9 cellular contexts compared by ENCODE assay signal in genomic region chr1:109392788-109393580, GRCh38. TPM values are rescaled to one million over a fixed set of nuclear protein-coding genes. Genes with fewer than 3 reads are reported as not detected.
DNase-seq lines count a peak whose midpoint lies in the region; ATAC-seq and TF ChIP-seq lines count a peak whose summit lies in the region.
"Had no signal": no experiment of that assay in that cellular context is flagged by ENCODE, and none has a peak within 500 bp of the region (broad histone marks: within the 10 kb centered on the region; RNA-seq: fewer than 3 reads in every experiment).

No MANE protein-coding gene starts in this region.

- H3K27ac ChIP-seq in hepatocyte (peak overlapping the region; percentile 87), skin epidermis (peak overlapping the region in 19 of 21 experiments; percentile 0 to 77 (median 59)), WERI-Rb-1 (no peak overlapping the region)

- H3K9me3 Mint-ChIP-seq in activated CD4-positive, alpha-beta T cell treated with anti-CD3 and anti-CD28 coated beads, Interleukin-2, amount 10 ng/mL, durations not matched to agents 24 days and 14 days = no peaks in the 10 kb centered on the region

- 20% methylated on average over 10 of the region's 10 CpGs for WGBS in hepatocyte (ENCODE audit: low lambda C conversion rate, missing lambda C conversion rate)

- peaks cover 4% of the 10 kb centered on the region for H3K36me3 Mint-ChIP-seq in activated CD4-positive, alpha-beta T cell treated with anti-CD3 and anti-CD28 coated beads, Interleukin-2, amount 10 ng/mL, durations not matched to agents 24 days and 14 days (ENCODE audit: low read depth)

- no peak overlapping the region for H3K4me3 Mint-ChIP-seq in activated CD4-positive, alpha-beta T cell treated with anti-CD3 and anti-CD28 coated beads, Interleukin-2, amount 10 ng/mL, durations not matched to agents 24 days and 14 days

- H3K4me2 ChIP-seq in hepatocyte = peak overlapping the region; percentile 68

- H3K27me3 Mint-ChIP-seq in activated CD4-positive, alpha-beta T cell treated with anti-CD3 and anti-CD28 coated beads, Interleukin-2, amount 10 ng/mL, durations not matched to agents 24 days and 14 days = peaks cover 64% of the 10 kb centered on the region

- ATAC-seq in GM19455 (IDR thresholded peaks at IDR 0.05; ENCODE audit: unreplicated experiment) = no peak
- ATAC-seq in GM21381 (IDR thresholded peaks at IDR 0.05; ENCODE audit: unreplicated experiment) = no peak
- ATAC-seq: HCT116 had no signal

- DNase-seq in H4 (ENCODE audit: low spot score) (peak; percentile 41), amygdala (lab: John Stamatoyannopoulos, UW) (peak in 39 of 56 donors; percentile 27 to 81 (median 62)), hepatocyte (ENCODE audit: low spot score) (peak; percentile 74), WERI-Rb-1 (no peak)
- no peak for DNase-seq in activated CD4-positive, alpha-beta T cell treated with anti-CD3 and anti-CD28 coated beads, Interleukin-2, amount 10 ng/mL, durations not matched to agents 24 days and 14 days

- H3K9me3 ChIP-seq in hepatocyte (ENCODE audit: low read depth) (no peaks in the 10 kb centered on the region), WERI-Rb-1 (ENCODE audit: severe bottlenecking) (no peaks in the 10 kb centered on the region)

- no peaks in the 10 kb centered on the region for H3K36me3 ChIP-seq in hepatocyte (replicated peaks; ENCODE audit: insufficient read depth, low read depth)
- peaks cover 4% of the 10 kb centered on the region; the same call in 1 of the 2 replicates for H3K36me3 ChIP-seq in WERI-Rb-1

- intact Hi-C loops in activated CD4-positive, alpha-beta T cell treated with anti-CD3 and anti-CD28 coated beads, Interleukin-2, amount 10 ng/mL, durations not matched to agents 24 days and 14 days (cut with micrococcal nuclease) = no loop called here

- H4K20me1 ChIP-seq in hepatocyte (ENCODE audit: insufficient read depth, poor library complexity, severe bottlenecking) = no peaks in the 10 kb centered on the region

- H3K4me3 ChIP-seq in hepatocyte (no peak overlapping the region), skin epidermis (no peak overlapping the region), WERI-Rb-1 (ENCODE audit: low read depth, low read length) (no peak overlapping the region)

- H2AFZ ChIP-seq in hepatocyte = peak overlapping the region; percentile 9

- no peak overlapping the region for H3K27ac Mint-ChIP-seq in activated CD4-positive, alpha-beta T cell treated with anti-CD3 and anti-CD28 coated beads, Interleukin-2, amount 10 ng/mL, durations not matched to agents 24 days and 14 days

- no peak for TF ChIP-seq CTCF in hepatocyte (IDR thresholded peaks at IDR 0.05; ENCODE audit: poor library complexity)
- no peak for TF ChIP-seq CTCF in WERI-Rb-1 (IDR thresholded peaks at IDR 0.05; ENCODE audit: low read depth, low read length)

- peaks cover 79% of the 10 kb centered on the region for H3K79me2 ChIP-seq in hepatocyte

- peaks cover 25% of the 10 kb centered on the region for H3K4me1 ChIP-seq in hepatocyte (ENCODE audit: insufficient read depth)

- H3K4me1 Mint-ChIP-seq in activated CD4-positive, alpha-beta T cell treated with anti-CD3 and anti-CD28 coated beads, Interleukin-2, amount 10 ng/mL, durations not matched to agents 24 days and 14 days = peaks cover 22% of the 10 kb centered on the region

- H3K9me2 ChIP-seq in hepatocyte (replicated peaks; ENCODE audit: insufficient read depth) = no peaks in the 10 kb centered on the region

- H3K27me3 ChIP-seq in hepatocyte (no peaks in the 10 kb centered on the region), WERI-Rb-1 (ENCODE audit: insufficient read depth, low read depth, severe bottlenecking) (no peaks in the 10 kb centered on the region)

RNA-seq across cellular contexts. Expression of gene SORT1, which starts 4.7 kb away (rescaled TPM):
- total RNA-seq in H4 (2014; rRNA removed; shearing (Covaris generic)) = 3.7 and 7.4 TPM in 2 replicates
- total RNA-seq in hepatocyte = 59.3 and 66.3 TPM in 2 replicates
- polyA plus RNA-seq in hepatocyte = 34.4 and 43.7 TPM in 2 replicates
- total RNA-seq in activated CD4-positive, alpha-beta T cell treated with anti-CD3 and anti-CD28 coated beads, Interleukin-2, amount 10 ng/mL, durations not matched to agents 24 days and 14 days = 1.2 and 1.4 TPM in 2 replicates

RNA-seq across cellular contexts. Expression of gene PSMA5, which starts 33.3 kb away (rescaled TPM):
- 154 and 184 TPM in 2 replicates for total RNA-seq in H4 (2014; rRNA removed; shearing (Covaris generic))
- 50.5 and 64.4 TPM in 2 replicates for total RNA-seq in hepatocyte
- polyA plus RNA-seq in hepatocyte = 83.1 and 90.1 TPM in 2 replicates
- 262 and 270 TPM in 2 replicates for total RNA-seq in activated CD4-positive, alpha-beta T cell treated with anti-CD3 and anti-CD28 coated beads, Interleukin-2, amount 10 ng/mL, durations not matched to agents 24 days and 14 days

Comparison
In these comparisons a context has a peak if more than half of its experiments do, and no peak if none do; other contexts are left out.
1. DNase-seq: peak in H4 (single experiment), amygdala (39 of 56) and hepatocyte (single experiment); none in activated CD4-positive, alpha-beta T cell treated with anti-CD3 and anti-CD28 coated beads, Interleukin-2, amount 10 ng/mL, durations not matched to agents 24 days and 14 days (single experiment) and WERI-Rb-1 (single experiment).